1 cellular context compared by ENCODE assay signal in genomic region chr2:230738924-230739323, GRCh38.
TF ChIP-seq lines count a peak whose summit lies in the region.

No MANE protein-coding gene starts in this region.

TF ChIP-seq in HepG2, 621 proteins besides CTCF, POLR2A, EP300 and RAD21 (continued from another document and continues in another):
- TF ChIP-seq, protein P1, sequence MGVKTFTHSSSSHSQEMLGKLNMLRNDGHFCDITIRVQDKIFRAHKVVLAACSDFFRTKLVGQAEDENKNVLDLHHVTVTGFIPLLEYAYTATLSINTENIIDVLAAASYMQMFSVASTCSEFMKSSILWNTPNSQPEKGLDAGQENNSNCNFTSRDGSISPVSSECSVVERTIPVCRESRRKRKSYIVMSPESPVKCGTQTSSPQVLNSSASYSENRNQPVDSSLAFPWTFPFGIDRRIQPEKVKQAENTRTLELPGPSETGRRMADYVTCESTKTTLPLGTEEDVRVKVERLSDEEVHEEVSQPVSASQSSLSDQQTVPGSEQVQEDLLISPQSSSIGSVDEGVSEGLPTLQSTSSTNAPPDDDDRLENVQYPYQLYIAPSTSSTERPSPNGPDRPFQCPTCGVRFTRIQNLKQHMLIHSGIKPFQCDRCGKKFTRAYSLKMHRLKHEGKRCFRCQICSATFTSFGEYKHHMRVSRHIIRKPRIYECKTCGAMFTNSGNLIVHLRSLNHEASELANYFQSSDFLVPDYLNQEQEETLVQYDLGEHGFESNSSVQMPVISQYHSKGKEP (CRISPR knock-in tag; IDR thresholded peaks at IDR 0.05), result no peak
- TF ChIP-seq ZNF782 (CRISPR knock-in tag; IDR thresholded peaks at IDR 0.05; ENCODE audit: borderline replicate concordance) (no peak), EED (CRISPR knock-in tag; IDR thresholded peaks at IDR 0.05) (no peak), RELA (CRISPR knock-in tag; IDR thresholded peaks at IDR 0.05) (no peak), KLF6 (CRISPR knock-in tag; IDR thresholded peaks at IDR 0.05) (no peak), FOXO4 (CRISPR knock-in tag; conservative IDR thresholded peaks at IDR 0.05) (no peak), GABPA (IDR thresholded peaks at IDR 0.05; ENCODE audit: low read depth, low read length) (no peak), GABPA (CRISPR knock-in tag; IDR thresholded peaks at IDR 0.05; ENCODE audit: low read depth) (no peak), HMG20A (CRISPR knock-in tag; IDR thresholded peaks at IDR 0.05; ENCODE audit: borderline replicate concordance) (peak; percentile 93), ELF1 (CRISPR knock-in tag; IDR thresholded peaks at IDR 0.05) (no peak), XRCC5 (optimal IDR thresholded peaks at IDR 0.05; ENCODE audit: low read length) (no peak), ZSCAN12 (CRISPR knock-in tag; IDR thresholded peaks at IDR 0.05) (no peak), REL (CRISPR knock-in tag; conservative IDR thresholded peaks at IDR 0.05) (no peak), PCBP1 (IDR thresholded peaks at IDR 0.05; ENCODE audit: borderline replicate concordance, low read depth, low read length) (no peak), BORCS8-MEF2B (CRISPR knock-in tag; IDR thresholded peaks at IDR 0.05) (no peak), ZNF619 (CRISPR knock-in tag; IDR thresholded peaks at IDR 0.05) (no peak), SP5 (CRISPR knock-in tag; IDR thresholded peaks at IDR 0.05; ENCODE audit: borderline replicate concordance, low read depth) (peak; percentile 83), ZNF264 (CRISPR knock-in tag; IDR thresholded peaks at IDR 0.05) (no peak), AGO1 (IDR thresholded peaks at IDR 0.05; ENCODE audit: low read depth, low read length, poor library complexity, severe bottlenecking) (no peak), ZFYVE20 (CRISPR knock-in tag; IDR thresholded peaks at IDR 0.05; ENCODE audit: borderline replicate concordance, low read depth) (no peak), ZNF570 (CRISPR knock-in tag; IDR thresholded peaks at IDR 0.05; ENCODE audit: borderline replicate concordance) (no peak), HOXA3 (CRISPR knock-in tag; IDR thresholded peaks at IDR 0.05) (no peak), ZFY (CRISPR knock-in tag; IDR thresholded peaks at IDR 0.05) (no peak), KDM6A (CRISPR knock-in tag; IDR thresholded peaks at IDR 0.05; ENCODE audit: low read depth) (peak; percentile 83), ZNF775 (CRISPR knock-in tag; IDR thresholded peaks at IDR 0.05; ENCODE audit: borderline replicate concordance) (no peak; the same call in 1 of the 2 replicates), ZNF367 (CRISPR knock-in tag; IDR thresholded peaks at IDR 0.05; ENCODE audit: borderline replicate concordance) (no peak), ZNF644 (CRISPR knock-in tag; IDR thresholded peaks at IDR 0.05; ENCODE audit: low read depth) (0 out of 2 replicates have a peak, but pooled peaks have one; percentile 26), NCOA2 (CRISPR knock-in tag; IDR thresholded peaks at IDR 0.05) (peak; percentile 91), GFI1 (CRISPR knock-in tag; IDR thresholded peaks at IDR 0.05; ENCODE audit: borderline replicate concordance) (0 out of 2 replicates have a peak, but pooled peaks have one; percentile 17), ZNF543 (CRISPR knock-in tag; IDR thresholded peaks at IDR 0.05) (no peak), ZBTB7A (CRISPR knock-in tag; IDR thresholded peaks at IDR 0.05) (no peak), KLF12 (CRISPR knock-in tag; IDR thresholded peaks at IDR 0.05; ENCODE audit: borderline replicate concordance) (no peak), ZNF761 (CRISPR knock-in tag; conservative IDR thresholded peaks at IDR 0.05) (no peak), ZFP90 (CRISPR knock-in tag; IDR thresholded peaks at IDR 0.05; ENCODE audit: borderline replicate concordance) (no peak), ZNF563 (CRISPR knock-in tag; IDR thresholded peaks at IDR 0.05) (no peak)
- TF ChIP-seq, protein P2, sequence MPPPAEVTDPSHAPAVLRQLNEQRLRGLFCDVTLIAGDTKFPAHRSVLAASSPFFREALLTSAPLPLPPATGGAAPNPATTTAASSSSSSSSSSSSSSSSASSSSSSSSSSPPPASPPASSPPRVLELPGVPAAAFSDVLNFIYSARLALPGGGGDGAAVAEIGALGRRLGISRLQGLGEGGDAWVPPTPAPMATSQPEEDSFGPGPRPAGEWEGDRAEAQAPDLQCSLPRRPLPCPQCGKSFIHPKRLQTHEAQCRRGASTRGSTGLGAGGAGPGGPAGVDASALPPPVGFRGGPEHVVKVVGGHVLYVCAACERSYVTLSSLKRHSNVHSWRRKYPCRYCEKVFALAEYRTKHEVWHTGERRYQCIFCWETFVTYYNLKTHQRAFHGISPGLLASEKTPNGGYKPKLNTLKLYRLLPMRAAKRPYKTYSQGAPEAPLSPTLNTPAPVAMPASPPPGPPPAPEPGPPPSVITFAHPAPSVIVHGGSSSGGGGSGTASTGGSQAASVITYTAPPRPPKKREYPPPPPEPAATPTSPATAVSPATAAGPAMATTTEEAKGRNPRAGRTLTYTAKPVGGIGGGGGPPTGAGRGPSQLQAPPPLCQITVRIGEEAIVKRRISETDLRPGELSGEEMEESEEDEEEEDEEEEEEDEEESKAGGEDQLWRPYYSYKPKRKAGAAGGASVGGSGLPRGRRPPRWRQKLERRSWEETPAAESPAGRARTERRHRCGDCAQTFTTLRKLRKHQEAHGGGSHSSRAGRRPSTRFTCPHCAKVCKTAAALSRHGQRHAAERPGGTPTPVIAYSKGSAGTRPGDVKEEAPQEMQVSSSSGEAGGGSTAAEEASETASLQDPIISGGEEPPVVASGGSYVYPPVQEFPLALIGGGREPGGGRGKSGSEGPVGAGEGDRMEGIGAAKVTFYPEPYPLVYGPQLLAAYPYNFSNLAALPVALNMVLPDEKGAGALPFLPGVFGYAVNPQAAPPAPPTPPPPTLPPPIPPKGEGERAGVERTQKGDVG (CRISPR knock-in tag; IDR thresholded peaks at IDR 0.05; ENCODE audit: borderline replicate concordance), result no peak
- TF ChIP-seq, protein P3, sequence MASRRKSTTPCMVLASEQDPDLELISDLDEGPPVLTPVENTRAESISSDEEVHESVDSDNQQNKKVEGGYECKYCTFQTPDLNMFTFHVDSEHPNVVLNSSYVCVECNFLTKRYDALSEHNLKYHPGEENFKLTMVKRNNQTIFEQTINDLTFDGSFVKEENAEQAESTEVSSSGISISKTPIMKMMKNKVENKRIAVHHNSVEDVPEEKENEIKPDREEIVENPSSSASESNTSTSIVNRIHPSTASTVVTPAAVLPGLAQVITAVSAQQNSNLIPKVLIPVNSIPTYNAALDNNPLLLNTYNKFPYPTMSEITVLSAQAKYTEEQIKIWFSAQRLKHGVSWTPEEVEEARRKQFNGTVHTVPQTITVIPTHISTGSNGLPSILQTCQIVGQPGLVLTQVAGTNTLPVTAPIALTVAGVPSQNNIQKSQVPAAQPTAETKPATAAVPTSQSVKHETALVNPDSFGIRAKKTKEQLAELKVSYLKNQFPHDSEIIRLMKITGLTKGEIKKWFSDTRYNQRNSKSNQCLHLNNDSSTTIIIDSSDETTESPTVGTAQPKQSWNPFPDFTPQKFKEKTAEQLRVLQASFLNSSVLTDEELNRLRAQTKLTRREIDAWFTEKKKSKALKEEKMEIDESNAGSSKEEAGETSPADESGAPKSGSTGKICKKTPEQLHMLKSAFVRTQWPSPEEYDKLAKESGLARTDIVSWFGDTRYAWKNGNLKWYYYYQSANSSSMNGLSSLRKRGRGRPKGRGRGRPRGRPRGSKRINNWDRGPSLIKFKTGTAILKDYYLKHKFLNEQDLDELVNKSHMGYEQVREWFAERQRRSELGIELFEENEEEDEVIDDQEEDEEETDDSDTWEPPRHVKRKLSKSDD (CRISPR knock-in tag; IDR thresholded peaks at IDR 0.05; ENCODE audit: low read depth), result no peak
- TF ChIP-seq, protein P4, sequence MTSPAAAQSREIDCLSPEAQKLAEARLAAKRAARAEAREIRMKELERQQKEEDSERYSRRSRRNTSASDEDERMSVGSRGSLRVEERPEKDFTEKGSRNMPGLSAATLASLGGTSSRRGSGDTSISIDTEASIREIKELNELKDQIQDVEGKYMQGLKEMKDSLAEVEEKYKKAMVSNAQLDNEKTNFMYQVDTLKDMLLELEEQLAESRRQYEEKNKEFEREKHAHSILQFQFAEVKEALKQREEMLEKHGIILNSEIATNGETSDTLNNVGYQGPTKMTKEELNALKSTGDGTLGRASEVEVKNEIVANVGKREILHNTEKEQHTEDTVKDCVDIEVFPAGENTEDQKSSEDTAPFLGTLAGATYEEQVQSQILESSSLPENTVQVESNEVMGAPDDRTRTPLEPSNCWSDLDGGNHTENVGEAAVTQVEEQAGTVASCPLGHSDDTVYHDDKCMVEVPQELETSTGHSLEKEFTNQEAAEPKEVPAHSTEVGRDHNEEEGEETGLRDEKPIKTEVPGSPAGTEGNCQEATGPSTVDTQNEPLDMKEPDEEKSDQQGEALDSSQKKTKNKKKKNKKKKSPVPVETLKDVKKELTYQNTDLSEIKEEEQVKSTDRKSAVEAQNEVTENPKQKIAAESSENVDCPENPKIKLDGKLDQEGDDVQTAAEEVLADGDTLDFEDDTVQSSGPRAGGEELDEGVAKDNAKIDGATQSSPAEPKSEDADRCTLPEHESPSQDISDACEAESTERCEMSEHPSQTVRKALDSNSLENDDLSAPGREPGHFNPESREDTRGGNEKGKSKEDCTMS (CRISPR knock-in tag; conservative IDR thresholded peaks at IDR 0.05), result no peak
- TF ChIP-seq, protein P5, sequence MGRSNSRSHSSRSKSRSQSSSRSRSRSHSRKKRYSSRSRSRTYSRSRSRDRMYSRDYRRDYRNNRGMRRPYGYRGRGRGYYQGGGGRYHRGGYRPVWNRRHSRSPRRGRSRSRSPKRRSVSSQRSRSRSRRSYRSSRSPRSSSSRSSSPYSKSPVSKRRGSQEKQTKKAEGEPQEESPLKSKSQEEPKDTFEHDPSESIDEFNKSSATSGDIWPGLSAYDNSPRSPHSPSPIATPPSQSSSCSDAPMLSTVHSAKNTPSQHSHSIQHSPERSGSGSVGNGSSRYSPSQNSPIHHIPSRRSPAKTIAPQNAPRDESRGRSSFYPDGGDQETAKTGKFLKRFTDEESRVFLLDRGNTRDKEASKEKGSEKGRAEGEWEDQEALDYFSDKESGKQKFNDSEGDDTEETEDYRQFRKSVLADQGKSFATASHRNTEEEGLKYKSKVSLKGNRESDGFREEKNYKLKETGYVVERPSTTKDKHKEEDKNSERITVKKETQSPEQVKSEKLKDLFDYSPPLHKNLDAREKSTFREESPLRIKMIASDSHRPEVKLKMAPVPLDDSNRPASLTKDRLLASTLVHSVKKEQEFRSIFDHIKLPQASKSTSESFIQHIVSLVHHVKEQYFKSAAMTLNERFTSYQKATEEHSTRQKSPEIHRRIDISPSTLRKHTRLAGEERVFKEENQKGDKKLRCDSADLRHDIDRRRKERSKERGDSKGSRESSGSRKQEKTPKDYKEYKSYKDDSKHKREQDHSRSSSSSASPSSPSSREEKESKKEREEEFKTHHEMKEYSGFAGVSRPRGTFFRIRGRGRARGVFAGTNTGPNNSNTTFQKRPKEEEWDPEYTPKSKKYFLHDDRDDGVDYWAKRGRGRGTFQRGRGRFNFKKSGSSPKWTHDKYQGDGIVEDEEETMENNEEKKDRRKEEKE (IDR thresholded peaks at IDR 0.05), result no peak
- TF ChIP-seq, protein P6, sequence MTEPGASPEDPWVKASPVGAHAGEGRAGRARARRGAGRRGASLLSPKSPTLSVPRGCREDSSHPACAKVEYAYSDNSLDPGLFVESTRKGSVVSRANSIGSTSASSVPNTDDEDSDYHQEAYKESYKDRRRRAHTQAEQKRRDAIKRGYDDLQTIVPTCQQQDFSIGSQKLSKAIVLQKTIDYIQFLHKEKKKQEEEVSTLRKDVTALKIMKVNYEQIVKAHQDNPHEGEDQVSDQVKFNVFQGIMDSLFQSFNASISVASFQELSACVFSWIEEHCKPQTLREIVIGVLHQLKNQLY (CRISPR knock-in tag; IDR thresholded peaks at IDR 0.05), result peak; percentile 96
- TF ChIP-seq, protein P7, sequence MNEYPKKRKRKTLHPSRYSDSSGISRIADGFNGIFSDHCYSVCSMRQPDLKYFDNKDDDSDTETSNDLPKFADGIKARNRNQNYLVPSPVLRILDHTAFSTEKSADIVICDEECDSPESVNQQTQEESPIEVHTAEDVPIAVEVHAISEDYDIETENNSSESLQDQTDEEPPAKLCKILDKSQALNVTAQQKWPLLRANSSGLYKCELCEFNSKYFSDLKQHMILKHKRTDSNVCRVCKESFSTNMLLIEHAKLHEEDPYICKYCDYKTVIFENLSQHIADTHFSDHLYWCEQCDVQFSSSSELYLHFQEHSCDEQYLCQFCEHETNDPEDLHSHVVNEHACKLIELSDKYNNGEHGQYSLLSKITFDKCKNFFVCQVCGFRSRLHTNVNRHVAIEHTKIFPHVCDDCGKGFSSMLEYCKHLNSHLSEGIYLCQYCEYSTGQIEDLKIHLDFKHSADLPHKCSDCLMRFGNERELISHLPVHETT (CRISPR knock-in tag; conservative IDR thresholded peaks at IDR 0.05), result no peak
- TF ChIP-seq, protein P8, sequence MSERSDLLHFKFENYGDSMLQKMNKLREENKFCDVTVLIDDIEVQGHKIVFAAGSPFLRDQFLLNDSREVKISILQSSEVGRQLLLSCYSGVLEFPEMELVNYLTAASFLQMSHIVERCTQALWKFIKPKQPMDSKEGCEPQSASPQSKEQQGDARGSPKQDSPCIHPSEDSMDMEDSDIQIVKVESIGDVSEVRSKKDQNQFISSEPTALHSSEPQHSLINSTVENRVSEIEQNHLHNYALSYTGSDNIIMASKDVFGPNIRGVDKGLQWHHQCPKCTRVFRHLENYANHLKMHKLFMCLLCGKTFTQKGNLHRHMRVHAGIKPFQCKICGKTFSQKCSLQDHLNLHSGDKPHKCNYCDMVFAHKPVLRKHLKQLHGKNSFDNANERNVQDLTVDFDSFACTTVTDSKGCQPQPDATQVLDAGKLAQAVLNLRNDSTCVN (CRISPR knock-in tag; IDR thresholded peaks at IDR 0.05; ENCODE audit: borderline replicate concordance), result no peak
- TF ChIP-seq, protein P9, sequence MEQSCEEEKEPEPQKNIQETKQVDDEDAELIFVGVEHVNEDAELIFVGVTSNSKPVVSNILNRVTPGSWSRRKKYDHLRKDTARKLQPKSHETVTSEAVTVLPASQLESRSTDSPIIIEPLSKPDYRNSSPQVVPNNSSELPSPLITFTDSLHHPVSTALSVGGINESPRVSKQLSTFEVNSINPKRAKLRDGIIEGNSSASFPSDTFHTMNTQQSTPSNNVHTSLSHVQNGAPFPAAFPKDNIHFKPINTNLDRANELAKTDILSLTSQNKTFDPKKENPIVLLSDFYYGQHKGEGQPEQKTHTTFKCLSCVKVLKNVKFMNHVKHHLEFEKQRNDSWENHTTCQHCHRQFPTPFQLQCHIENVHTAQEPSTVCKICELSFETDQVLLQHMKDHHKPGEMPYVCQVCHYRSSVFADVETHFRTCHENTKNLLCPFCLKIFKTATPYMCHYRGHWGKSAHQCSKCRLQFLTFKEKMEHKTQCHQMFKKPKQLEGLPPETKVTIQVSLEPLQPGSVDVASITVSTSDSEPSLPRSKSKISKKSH (CRISPR knock-in tag; IDR thresholded peaks at IDR 0.05; ENCODE audit: borderline replicate concordance), result no peak
